24 cellular contexts compared by ENCODE assay signal in the genomic region with DNA sequence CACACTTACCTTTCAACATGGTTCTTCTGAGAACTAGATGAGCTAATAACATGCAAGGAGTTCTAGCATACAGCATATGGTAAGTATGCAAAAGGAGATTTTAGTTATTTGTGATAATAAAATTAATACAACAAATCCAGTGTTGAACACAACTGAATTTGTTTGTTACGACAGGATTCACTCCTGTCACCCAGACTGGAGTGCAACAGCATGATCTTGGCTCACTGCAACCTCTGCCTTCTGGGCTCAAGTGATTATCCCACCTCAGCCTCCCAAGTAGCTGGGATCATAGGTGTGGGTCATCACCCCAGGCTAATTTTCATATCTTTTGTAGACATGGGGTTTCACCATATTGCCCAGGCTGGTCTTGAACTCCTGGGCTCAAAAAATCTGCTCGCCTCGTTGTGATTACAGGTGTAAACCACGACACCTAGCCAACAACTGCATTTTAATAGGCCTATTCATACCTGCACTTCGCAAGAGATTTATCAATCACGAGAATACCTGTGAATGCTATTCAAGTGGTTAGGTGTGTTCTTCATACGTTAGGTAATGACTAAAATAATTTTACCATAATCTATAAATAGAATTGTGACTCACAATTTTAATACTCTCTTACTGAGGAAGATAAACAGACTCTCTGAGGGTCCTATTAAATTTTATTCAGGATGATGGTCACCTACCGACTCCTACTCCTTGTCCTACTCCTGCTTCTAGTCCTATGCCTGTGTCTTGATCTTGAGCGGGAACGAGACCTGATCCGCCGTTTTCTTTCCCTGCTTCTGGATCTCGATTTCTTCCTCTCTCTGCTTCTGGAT. TPM values are rescaled to one million over a fixed set of nuclear protein-coding genes. Genes with fewer than 3 reads are reported as not detected.
A peak's percentile ranks its signal among the peaks of the same experiment; 100 is the strongest.
DNase-seq lines count a peak whose midpoint lies in the region; TF ChIP-seq lines count a peak whose summit lies in the region.
"Had no signal": no experiment of that assay in that cellular context is flagged by ENCODE, and none has a peak within 500 bp of the region (broad histone marks: within the 10 kb centered on the region; RNA-seq: fewer than 3 reads in every experiment).

No MANE protein-coding gene starts in this region.

- CTCF ChIA-PET in activated CD4-positive, alpha-beta T cell treated with anti-CD3 and anti-CD28 coated beads, Interleukin-2, amount 10 ng/mL, durations not matched to agents 7 days and 5 days (lab: Charles Lee) = no interaction called here
- CTCF ChIA-PET in CD8-positive, alpha-beta memory T cell (lab: Charles Lee) = no interaction called here

- intact Hi-C loops in testis (cut with DNase I; ENCODE audit: low total_unique reads) = no loop called here

- no peaks in the 10 kb centered on the region for H3K9me3 ChIP-seq in CD8-positive, alpha-beta memory T cell (ENCODE audit: low read length)
- H3K9me3 ChIP-seq in testis = no peaks in the 10 kb centered on the region
- H3K9me3 ChIP-seq: adrenal gland, lower lobe of right lung, right atrium auricular region, thoracic aorta had no signal

- POLR2A ChIA-PET in activated CD4-positive, alpha-beta T cell treated with anti-CD3 and anti-CD28 coated beads, Interleukin-2, amount 10 ng/mL, durations not matched to agents 7 days and 5 days (lab: Charles Lee) = no interaction called here
- POLR2A ChIA-PET in CD8-positive, alpha-beta memory T cell (lab: Charles Lee) = interaction anchor here (0.6 kb wide), 1 partner anchor 718 kb away, joined by 3 read pairs; no protein-coding TSS in a partner anchor

- TF ChIP-seq CTCF in mesothelial cell of epicardium (IDR thresholded peaks at IDR 0.05; ENCODE audit: unreplicated experiment) (no peak), testis (IDR thresholded peaks at IDR 0.05) (no peak)

- no peak overlapping the region for H3K4me3 Mint-ChIP-seq in activated CD4-positive, alpha-beta T cell treated with anti-CD3 and anti-CD28 coated beads, Interleukin-2, amount 10 ng/mL, durations not matched to agents 7 days and 5 days
- no peak overlapping the region for H3K4me3 Mint-ChIP-seq in CD8-positive, alpha-beta memory T cell
- H3K4me3 Mint-ChIP-seq in activated naive CD8-positive, alpha-beta T cell treated with anti-CD3 and anti-CD28 coated beads for 36 hours = no peak overlapping the region
- no peak overlapping the region for H3K4me3 Mint-ChIP-seq in mesothelial cell of epicardium

- DNase-seq in activated CD4-positive, alpha-beta T cell treated with anti-CD3 and anti-CD28 coated beads, Interleukin-2, amount 10 ng/mL, durations not matched to agents 7 days and 5 days = no peak
- no peak for DNase-seq in activated CD4-positive, alpha-beta T cell treated with anti-CD3 and anti-CD28 coated beads for 4 hours
- DNase-seq in CD8-positive, alpha-beta memory T cell = no peak
- no peak for DNase-seq in activated naive CD8-positive, alpha-beta T cell treated with anti-CD3 and anti-CD28 coated beads for 36 hours
- DNase-seq in mesothelial cell of epicardium (ENCODE audit: low spot score in 2 of 2, unreplicated experiment in 2 of 2) (no peak), erythroblast (lab: John Stamatoyannopoulos, UW) (no peak), NCI-H1105 treated with DMSO at 0.1 percent for 48 hours (lab: John Stamatoyannopoulos, UW) (no peak), testis (no peak)
- DNase-seq: adrenal gland; DMS153; foreskin melanocyte; GDM1; hypothalamus; islet precursor cell; lower lobe of right lung; NCI-H748 treated with DMSO at 0.1 percent for 48 hours; Right ventricle myocardium superior; stimulated activated CD8-positive, alpha-beta memory T cell treated with anti-CD3 and anti-CD28 coated beads, Interleukin-4, amount 100 ng/mL, for 48 hours; SW 1271 had no signal

- WGBS in testis, 2 donors = 91 to 92% methylated on average over 13 of the region's 13 CpGs

- peaks cover 2% of the 10 kb centered on the region for H3K4me1 ChIP-seq in CD8-positive, alpha-beta memory T cell (ENCODE audit: insufficient read depth, low read length)
- H3K4me1 ChIP-seq in testis = no peaks in the 10 kb centered on the region

- no peak overlapping the region for H3K4me3 ChIP-seq in CD8-positive, alpha-beta memory T cell (ENCODE audit: low read length)
- no peak overlapping the region for H3K4me3 ChIP-seq in testis
- H3K4me3 ChIP-seq: adrenal gland, cardiac muscle cell, lower lobe of right lung, right atrium auricular region, thoracic aorta had no signal

- H3K27me3 ChIP-seq in CD8-positive, alpha-beta memory T cell (ENCODE audit: insufficient read depth, low read length, poor library complexity, severe bottlenecking) = no peaks in the 10 kb centered on the region
- no peaks in the 10 kb centered on the region for H3K27me3 ChIP-seq in testis
- H3K27me3 ChIP-seq: adrenal gland, cardiac muscle cell, right atrium auricular region had no signal

- H3K27me3 Mint-ChIP-seq in activated CD4-positive, alpha-beta T cell treated with anti-CD3 and anti-CD28 coated beads, Interleukin-2, amount 10 ng/mL, durations not matched to agents 7 days and 5 days = no peaks in the 10 kb centered on the region
- no peaks in the 10 kb centered on the region for H3K27me3 Mint-ChIP-seq in CD8-positive, alpha-beta memory T cell
- H3K27me3 Mint-ChIP-seq in activated naive CD8-positive, alpha-beta T cell treated with anti-CD3 and anti-CD28 coated beads for 36 hours = no peaks in the 10 kb centered on the region
- no peaks in the 10 kb centered on the region for H3K27me3 Mint-ChIP-seq in mesothelial cell of epicardium (ENCODE audit: low read depth)

- no peaks in the 10 kb centered on the region for H3K9me3 Mint-ChIP-seq in activated CD4-positive, alpha-beta T cell treated with anti-CD3 and anti-CD28 coated beads, Interleukin-2, amount 10 ng/mL, durations not matched to agents 7 days and 5 days
- H3K9me3 Mint-ChIP-seq in CD8-positive, alpha-beta memory T cell = no peaks in the 10 kb centered on the region
- no peaks in the 10 kb centered on the region for H3K9me3 Mint-ChIP-seq in activated naive CD8-positive, alpha-beta T cell treated with anti-CD3 and anti-CD28 coated beads for 36 hours
- H3K9me3 Mint-ChIP-seq in mesothelial cell of epicardium = no peaks in the 10 kb centered on the region

- H3K36me3 Mint-ChIP-seq in activated CD4-positive, alpha-beta T cell treated with anti-CD3 and anti-CD28 coated beads, Interleukin-2, amount 10 ng/mL, durations not matched to agents 7 days and 5 days (ENCODE audit: low read depth) = peaks cover 78% of the 10 kb centered on the region
- peaks cover 18 to 89% (median 35%) of the 10 kb centered on the region in 3 donors for H3K36me3 Mint-ChIP-seq in CD8-positive, alpha-beta memory T cell
- H3K36me3 Mint-ChIP-seq in activated naive CD8-positive, alpha-beta T cell treated with anti-CD3 and anti-CD28 coated beads for 36 hours = peaks cover 52% of the 10 kb centered on the region
- peaks cover 56% of the 10 kb centered on the region for H3K36me3 Mint-ChIP-seq in mesothelial cell of epicardium

- peaks cover 51% of the 10 kb centered on the region for H3K4me1 Mint-ChIP-seq in activated CD4-positive, alpha-beta T cell treated with anti-CD3 and anti-CD28 coated beads, Interleukin-2, amount 10 ng/mL, durations not matched to agents 7 days and 5 days
- peaks cover 14 to 45% (median 44%) of the 10 kb centered on the region in 3 donors for H3K4me1 Mint-ChIP-seq in CD8-positive, alpha-beta memory T cell
- H3K4me1 Mint-ChIP-seq in activated naive CD8-positive, alpha-beta T cell treated with anti-CD3 and anti-CD28 coated beads for 36 hours = peaks cover 22% of the 10 kb centered on the region
- peaks cover 5% of the 10 kb centered on the region for H3K4me1 Mint-ChIP-seq in mesothelial cell of epicardium

- no peak for TF ChIP-seq POLR2A in erythroblast (IDR thresholded peaks at IDR 0.05; ENCODE audit: low read length)
- no peak for TF ChIP-seq POLR2A in testis (IDR thresholded peaks at IDR 0.05)

- no peak overlapping the region for H3K27ac ChIP-seq in CD8-positive, alpha-beta memory T cell (ENCODE audit: low read depth, low read length)
- H3K27ac ChIP-seq in testis = no peak overlapping the region
- H3K27ac ChIP-seq: C4-2B, cardiac muscle cell, epithelial cell of prostate, lower lobe of right lung, right atrium auricular region, thoracic aorta had no signal

- peak overlapping the region; percentile 25 for H3K27ac Mint-ChIP-seq in activated CD4-positive, alpha-beta T cell treated with anti-CD3 and anti-CD28 coated beads, Interleukin-2, amount 10 ng/mL, durations not matched to agents 7 days and 5 days
- H3K27ac Mint-ChIP-seq in CD8-positive, alpha-beta memory T cell = peak overlapping the region in 5 of 8 donors; percentile 4 to 48 (median 6)
- peak overlapping the region; percentile 18 for H3K27ac Mint-ChIP-seq in activated naive CD8-positive, alpha-beta T cell treated with anti-CD3 and anti-CD28 coated beads for 36 hours
- peak overlapping the region; percentile 16 for H3K27ac Mint-ChIP-seq in mesothelial cell of epicardium

- H3K36me3 ChIP-seq in CD8-positive, alpha-beta memory T cell (ENCODE audit: insufficient read depth, low read length) = peaks cover 69% of the 10 kb centered on the region
- H3K36me3 ChIP-seq in testis (ENCODE audit: low read depth, missing control alignments) = no peaks in the 10 kb centered on the region

RNA-seq across cellular contexts. Expression of gene RSRC2, which starts 10.0 kb away (rescaled TPM):
- 10 to 100 TPM; 79.6 to 82.3 TPM for total RNA-seq in activated CD4-positive, alpha-beta T cell treated with anti-CD3 and anti-CD28 coated beads, Interleukin-2, amount 10 ng/mL, durations not matched to agents 7 days and 5 days
- 10 to 100 TPM; 84.3 to 87.1 TPM for total RNA-seq in CD8-positive, alpha-beta memory T cell
- 40.3 TPM for polyA plus RNA-seq in CD8-positive, alpha-beta memory T cell
- 10 to 100 TPM; 89.0 to 93.0 TPM for total RNA-seq in activated naive CD8-positive, alpha-beta T cell treated with anti-CD3 and anti-CD28 coated beads for 36 hours
- total RNA-seq in mesothelial cell of epicardium (124 to 131 TPM (median 131 TPM) in 3 replicates), testis (100 to 1,000 TPM in 1 of 2 donors, 10 to 100 TPM in 1; 93.1 to 133 TPM)
- 50.7 TPM for polyA plus RNA-seq in testis (ENCODE audit: insufficient read depth, low read depth, low replicate concordance)

RNA-seq across cellular contexts. Expression of gene KNTC1, which starts 10.3 kb away (rescaled TPM):
- 100 to 1,000 TPM; 124 to 136 TPM for total RNA-seq in activated CD4-positive, alpha-beta T cell treated with anti-CD3 and anti-CD28 coated beads, Interleukin-2, amount 10 ng/mL, durations not matched to agents 7 days and 5 days
- 10 to 100 TPM; 66.0 to 69.6 TPM for total RNA-seq in CD8-positive, alpha-beta memory T cell
- polyA plus RNA-seq in CD8-positive, alpha-beta memory T cell = 3.8 TPM
- total RNA-seq in activated naive CD8-positive, alpha-beta T cell treated with anti-CD3 and anti-CD28 coated beads for 36 hours = 10 to 100 TPM; 85.9 to 89.9 TPM
- total RNA-seq in mesothelial cell of epicardium (43.1 to 47.8 TPM (median 43.6 TPM) in 3 replicates), testis (100 to 1,000 TPM in 1 of 2 donors, 10 to 100 TPM in 1; 79.8 to 118 TPM)
- 46.1 TPM for polyA plus RNA-seq in testis (ENCODE audit: insufficient read depth, low read depth, low replicate concordance)

RNA-seq across cellular contexts. Expression of gene ZCCHC8, which starts 16.0 kb away (rescaled TPM):
- total RNA-seq in activated CD4-positive, alpha-beta T cell treated with anti-CD3 and anti-CD28 coated beads, Interleukin-2, amount 10 ng/mL, durations not matched to agents 7 days and 5 days = 10 to 100 TPM; 45.1 to 50.2 TPM
- 10 to 100 TPM; 32.1 to 33.7 TPM for total RNA-seq in CD8-positive, alpha-beta memory T cell
- 12.1 TPM for polyA plus RNA-seq in CD8-positive, alpha-beta memory T cell
- 10 to 100 TPM; 40.7 to 41.7 TPM for total RNA-seq in activated naive CD8-positive, alpha-beta T cell treated with anti-CD3 and anti-CD28 coated beads for 36 hours
- 27.2 to 28.6 TPM (median 28.4 TPM) in 3 replicates for total RNA-seq in mesothelial cell of epicardium
- total RNA-seq in testis = 10 to 100 TPM; 25.6 to 38.3 TPM
- 28.8 TPM for polyA plus RNA-seq in testis (ENCODE audit: insufficient read depth, low read depth, low replicate concordance)
